Comparison of ENCODE assay signal across 14 cellular contexts in genomic region chr11:61975638-61976419, GRCh38. TPM values are rescaled to one million over a fixed set of nuclear protein-coding genes. Genes with fewer than 3 reads are reported as not detected.
DNase-seq lines count a peak whose midpoint lies in the region; ATAC-seq and TF ChIP-seq lines count a peak whose summit lies in the region.
"Had no signal": no experiment of that assay in that cellular context is flagged by ENCODE, and none has a peak within 500 bp of the region (broad histone marks: within the 10 kb centered on the region; RNA-seq: fewer than 3 reads in every experiment).

No MANE protein-coding gene starts in this region.

- H3K36me3 ChIP-seq in neutrophil: no peaks in the 10 kb centered on the region
- H3K36me3 ChIP-seq: SJSA1 had no signal

- ATAC-seq in natural killer cell treated with Interleukin-12 subunit alpha and Interleukin-12 subunit beta and Interleukin-15 and Interleukin-18, amount 100 ng/mL, for 72 hours: no peak
- no peak for ATAC-seq in natural killer cell
- ATAC-seq: WTC11 had no signal

- no peaks in the 10 kb centered on the region for H3K27me3 Mint-ChIP-seq in natural killer cell treated with Interleukin-12 subunit alpha and Interleukin-12 subunit beta and Interleukin-15 and Interleukin-18, amount 100 ng/mL, for 72 hours
- H3K27me3 Mint-ChIP-seq in natural killer cell (ENCODE audit: low read depth in 2 of 2): no peaks in the 10 kb centered on the region

- TF ChIP-seq CTCF in natural killer cell (IDR thresholded peaks at IDR 0.05): no peak
- TF ChIP-seq CTCF in dorsolateral prefrontal cortex (IDR thresholded peaks at IDR 0.05 in 54 of 56, conservative IDR thresholded peaks at IDR 0.05 in 2 of 56; ENCODE audit: low read depth in 1 of 56, partially characterized antibody in 56 of 56): no peak
- no peak for TF ChIP-seq CTCF in neutrophil (IDR thresholded peaks at IDR 0.05)
- no peak for TF ChIP-seq CTCF in GM10248 (IDR thresholded peaks at IDR 0.05; ENCODE audit: control extremely low read depth, extremely low read depth, low read depth, missing control alignments)

- peaks cover 43 to 63% of the 10 kb centered on the region in 2 donors for H3K4me1 Mint-ChIP-seq in natural killer cell treated with Interleukin-12 subunit alpha and Interleukin-12 subunit beta and Interleukin-15 and Interleukin-18, amount 100 ng/mL, for 72 hours (ENCODE audit: low read depth in 2 of 2)
- peaks cover 7 to 15% of the 10 kb centered on the region in 2 donors for H3K4me1 Mint-ChIP-seq in natural killer cell

- H3K27me3 ChIP-seq in dorsolateral prefrontal cortex (no peaks in the 10 kb centered on the region), neutrophil (peaks cover 48% of the 10 kb centered on the region)
- H3K27me3 ChIP-seq: SJSA1 had no signal

- H3K36me3 Mint-ChIP-seq in natural killer cell treated with Interleukin-12 subunit alpha and Interleukin-12 subunit beta and Interleukin-15 and Interleukin-18, amount 100 ng/mL, for 72 hours: no peaks in the 10 kb centered on the region
- H3K36me3 Mint-ChIP-seq in natural killer cell: no peaks in the 10 kb centered on the region
- H3K36me3 Mint-ChIP-seq: WTC11 had no signal

- no peak for DNase-seq in natural killer cell treated with Interleukin-12 subunit alpha and Interleukin-12 subunit beta and Interleukin-15 and Interleukin-18, amount 100 ng/mL, for 72 hours (ENCODE audit: low spot score)
- no peak for DNase-seq in natural killer cell
- peak in 4 of 10 donors; percentile 32 to 39 (median 36) for DNase-seq in dorsolateral prefrontal cortex
- no peak for DNase-seq in NCI-H82 (lab: John Stamatoyannopoulos, UW)
- DNase-seq in GM10248 (ENCODE audit: extremely low spot score): no peak
- no peak for DNase-seq in SKM-1 treated with dmso at 0.1 percent for 144 hours (lab: John Stamatoyannopoulos, UW; ENCODE audit: unreplicated experiment)
- DNase-seq in NCI-H226: no peak
- DNase-seq: KG1, NCI-H1436 treated with DMSO at 0.1 percent for 48 hours, NCI-H774, nucleus accumbens had no signal

- no peaks in the 10 kb centered on the region for H3K9me3 Mint-ChIP-seq in natural killer cell treated with Interleukin-12 subunit alpha and Interleukin-12 subunit beta and Interleukin-15 and Interleukin-18, amount 100 ng/mL, for 72 hours
- H3K9me3 Mint-ChIP-seq in natural killer cell: no peaks in the 10 kb centered on the region
- H3K9me3 Mint-ChIP-seq: WTC11 had no signal

- peak overlapping the region; percentile 10 for H3K4me3 Mint-ChIP-seq in natural killer cell treated with Interleukin-12 subunit alpha and Interleukin-12 subunit beta and Interleukin-15 and Interleukin-18, amount 100 ng/mL, for 72 hours
- no peak overlapping the region for H3K4me3 Mint-ChIP-seq in natural killer cell
- H3K4me3 Mint-ChIP-seq: WTC11 had no signal

- intact Hi-C loops in natural killer cell (cut with micrococcal nuclease) (no loop called here), dorsolateral prefrontal cortex (cut with DNase I) (no loop called here)

- H3K27ac ChIP-seq in dorsolateral prefrontal cortex (peak overlapping the region in 31 of 59 donors; percentile 0 to 100 (median 40)), neutrophil (peak overlapping the region; percentile 43)
- H3K27ac ChIP-seq: SJSA1 had no signal

- CTCF ChIA-PET in GM10248 (lab: Yijun Ruan, JAX): interaction anchor here (1.4 to 1.6 kb wide), 2 partner anchors 106 to 159 kb away, joined by 3 to 4 read pairs; no protein-coding TSS in a partner anchor

- POLR2A ChIA-PET in GM10248 (lab: Yijun Ruan, JAX): no interaction called here

- H3K4me3 ChIP-seq in dorsolateral prefrontal cortex (no peak overlapping the region), neutrophil (ENCODE audit: low read depth in 1 of 2, low read length in 1 of 2) (no peak overlapping the region)
- H3K4me3 ChIP-seq: SJSA1 had no signal

- H3K9me3 ChIP-seq in neutrophil: no peaks in the 10 kb centered on the region
- H3K9me3 ChIP-seq: SJSA1 had no signal

- peaks cover 32 to 38% of the 10 kb centered on the region in 2 experiments for H3K4me1 ChIP-seq in neutrophil (ENCODE audit: control insufficient read depth in 1 of 2, insufficient read depth in 1 of 2, low read depth in 1 of 2, low read length in 1 of 2)

- H3K27ac Mint-ChIP-seq in natural killer cell treated with Interleukin-12 subunit alpha and Interleukin-12 subunit beta and Interleukin-15 and Interleukin-18, amount 100 ng/mL, for 72 hours: peak overlapping the region; percentile 75 to 95
- H3K27ac Mint-ChIP-seq in natural killer cell: no peak overlapping the region

RNA-seq across cellular contexts. Expression of gene FTH1, which starts 8.4 kb away (rescaled TPM):
- total RNA-seq in natural killer cell treated with Interleukin-12 subunit alpha and Interleukin-12 subunit beta and Interleukin-15 and Interleukin-18, amount 100 ng/mL, for 72 hours: over 10,000 TPM in 1 of 2 donors, 1,000 to 10,000 TPM in 1; 5,097 to 40,662 TPM
- total RNA-seq in natural killer cell (1,000 to 10,000 TPM; 1,067 to 1,951 (median 1,796) TPM), dorsolateral prefrontal cortex (1,000 to 10,000 TPM; 2,016 to 5,225 (median 3,057) TPM)

RNA-seq across cellular contexts. Expression of gene BEST1, which starts 25.7 kb away (rescaled TPM):
- 1 to 10 TPM; 1.0 to 1.9 TPM for total RNA-seq in natural killer cell treated with Interleukin-12 subunit alpha and Interleukin-12 subunit beta and Interleukin-15 and Interleukin-18, amount 100 ng/mL, for 72 hours
- total RNA-seq in natural killer cell: 1 to 10 TPM in 2 of 3 donors, under 1 TPM in 1; 0.32 to 2.0 (median 1.4) TPM
- 100 to 1,000 TPM in 2 of 120 experiments, 10 to 100 TPM in 118; 10.7 to 176 (median 32.0) TPM for total RNA-seq in dorsolateral prefrontal cortex

RNA-seq across cellular contexts. Expression of gene RAB3IL1, which starts 58.5 kb away (rescaled TPM):
- not detected for total RNA-seq in natural killer cell treated with Interleukin-12 subunit alpha and Interleukin-12 subunit beta and Interleukin-15 and Interleukin-18, amount 100 ng/mL, for 72 hours
- total RNA-seq in natural killer cell (not detected), dorsolateral prefrontal cortex (10 to 100 TPM in 71 of 120 experiments, 1 to 10 TPM in 49; 5.8 to 23.3 (median 10.7) TPM)

Comparison
In these comparisons a context has a peak if more than half of its experiments do, and no peak if none do; other contexts are left out.
1. H3K27ac Mint-ChIP-seq: peak in natural killer cell treated with Interleukin-12 subunit alpha and Interleukin-12 subunit beta and Interleukin-15 and Interleukin-18, amount 100 ng/mL, for 72 hours (2 of 2); none in natural killer cell (0 of 2).
2. RNA of gene RAB3IL1, which starts 58.5 kb away (total RNA-seq): 5.8 to 23.3 TPM in dorsolateral prefrontal cortex; not detected in natural killer cell treated with Interleukin-12 subunit alpha and Interleukin-12 subunit beta and Interleukin-15 and Interleukin-18, amount 100 ng/mL, for 72 hours and not detected in natural killer cell; every median in the first group is over 4 times any median in the second.